In genomic region chr6:28336284-28337024, GRCh38 we compare ENCODE assay signal across 8 cellular contexts. TPM values are rescaled to one million over a fixed set of nuclear protein-coding genes. Genes with fewer than 3 reads are reported as not detected.
A peak's percentile ranks its signal among the peaks of the same experiment; 100 is the strongest.
DNase-seq lines count a peak whose midpoint lies in the region; ATAC-seq and TF ChIP-seq lines count a peak whose summit lies in the region.

No MANE protein-coding gene starts in this region.

- DNase-seq in stimulated activated naive CD4-positive, alpha-beta T cell (lab: John Stamatoyannopoulos, UW) = peak in 5 of 6 experiments; percentile 7 to 61 (median 16)
- no peak for DNase-seq in stimulated activated naive CD4-positive, alpha-beta T cell treated with Interleukin-2 at 50 U/mL for 16 hours (lab: John Stamatoyannopoulos, UW)
- DNase-seq in dedifferentiated amniotic fluid mesenchymal stem cell (ENCODE audit: extremely low spot score) = peak; percentile 39
- DNase-seq in lung microvascular endothelial cell (ENCODE audit: low read depth in 2 of 2) = peak; percentile 61 to 87
- DNase-seq in uterus = peak in 1 of 2 donors; percentile 34
- DNase-seq in GM03348 (ENCODE audit: low spot score) = no peak

- ATAC-seq in HG03159 (IDR thresholded peaks at IDR 0.05; ENCODE audit: unreplicated experiment) = peak; percentile 35

- H2AFZ ChIP-seq in OCI-LY3 (ENCODE audit: low read depth, low read length) = peak overlapping the region; percentile 92

- H3K27me3 ChIP-seq in OCI-LY3 (ENCODE audit: low read depth, low read length) (no peaks in the 10 kb centered on the region), uterus (no peaks in the 10 kb centered on the region)

- TF ChIP-seq CTCF in OCI-LY3 (IDR thresholded peaks at IDR 0.05; ENCODE audit: low read depth, low read length) = no peak
- peak in 1 of 4 experiments; percentile 9 for TF ChIP-seq CTCF in uterus (IDR thresholded peaks at IDR 0.05)

- H3K4me1 ChIP-seq in OCI-LY3 (ENCODE audit: low read length) (peaks cover 6% of the 10 kb centered on the region), uterus (no peaks in the 10 kb centered on the region)

- H3K9ac ChIP-seq in OCI-LY3 (ENCODE audit: low read length) = peak overlapping the region; percentile 93

- H3K4me2 ChIP-seq in OCI-LY3 (ENCODE audit: low read length) = peak overlapping the region; percentile 68

- H3K4me3 ChIP-seq in OCI-LY3 (ENCODE audit: low read length) (peak overlapping the region; percentile 91), uterus (peak overlapping the region; percentile 75 to 79)

- intact Hi-C loops in uterus (cut with DNase I; ENCODE audit: low total_unique reads) = no loop called here

- H3K79me2 ChIP-seq in OCI-LY3 (ENCODE audit: low read length) = no peaks in the 10 kb centered on the region

- no peaks in the 10 kb centered on the region for H4K20me1 ChIP-seq in OCI-LY3 (ENCODE audit: insufficient read depth, low read length)

- H3K9me3 ChIP-seq in OCI-LY3 (ENCODE audit: insufficient read depth, low read length) (no peaks in the 10 kb centered on the region), uterus (no peaks in the 10 kb centered on the region)

- TF ChIP-seq POLR2A in uterus (IDR thresholded peaks at IDR 0.05) = no peak

- no peaks in the 10 kb centered on the region for H3K36me3 ChIP-seq in OCI-LY3 (replicated peaks; ENCODE audit: low read depth, low read length)
- H3K36me3 ChIP-seq in uterus = no peaks in the 10 kb centered on the region

- H3K27ac ChIP-seq in OCI-LY3 (ENCODE audit: low read length) (peak overlapping the region; percentile 82), uterus (peak overlapping the region; percentile 99)

RNA-seq across cellular contexts. Expression of gene ZSCAN31, which starts 0.5 kb away (rescaled TPM):
- total RNA-seq in lung microvascular endothelial cell (8.1 and 9.1 TPM in 2 replicates), uterus (10 to 100 TPM in 3 of 4 donors, 1 to 10 TPM in 1; 3.5 to 63.8 (median 31.5) TPM)

RNA-seq across cellular contexts. Expression of gene ZKSCAN3, which starts 13.3 kb away (rescaled TPM):
- total RNA-seq in lung microvascular endothelial cell (3.1 and 4.0 TPM in 2 replicates), uterus (10 to 100 TPM in 1 of 4 donors, 1 to 10 TPM in 2, under 1 TPM in 1; 0.29 to 12.3 (median 5.1) TPM)

RNA-seq across cellular contexts. Expression of gene PGBD1, which starts 55.1 kb away (rescaled TPM):
- 4.1 and 5.0 TPM in 2 replicates for total RNA-seq in lung microvascular endothelial cell
- 10 to 100 TPM in 1 of 4 donors, 1 to 10 TPM in 3; 2.6 to 10.9 (median 7.0) TPM for total RNA-seq in uterus

Comparison
In these comparisons a context has a peak if more than half of its experiments do, and no peak if none do; other contexts are left out.
1. DNase-seq: peak in stimulated activated naive CD4-positive, alpha-beta T cell (5 of 6), dedifferentiated amniotic fluid mesenchymal stem cell (single experiment) and lung microvascular endothelial cell (2 of 2); none in stimulated activated naive CD4-positive, alpha-beta T cell treated with Interleukin-2 at 50 U/mL for 16 hours (single experiment) and GM03348 (single experiment).